Comparison of ENCODE assay signal across 2 cellular contexts in genomic region chr6:106970769-106971168, GRCh38. TPM values are rescaled to one million over a fixed set of nuclear protein-coding genes. Genes with fewer than 3 reads are reported as not detected.
"Had no signal": no experiment of that assay in that cellular context is flagged by ENCODE, and none has a peak within 500 bp of the region (broad histone marks: within the 10 kb centered on the region; RNA-seq: fewer than 3 reads in every experiment).

No MANE protein-coding gene starts in this region.

RNA-seq across cellular contexts. Expression of gene CD24, which starts 3.8 kb away (rescaled TPM):
- total RNA-seq: activated CD8-positive, alpha-beta T cell treated with anti-CD3 and anti-CD28 coated beads, Interleukin-2, amount 10 ng/mL, durations not matched to agents 7 days and 5 days; ascending aorta had no signal

RNA-seq across cellular contexts. Expression of gene MTRES1, which starts 57.2 kb away (rescaled TPM):
- total RNA-seq: ascending aorta had no signal
